ENCODE assay signal across 13 cellular contexts in genomic region chr3:188217011-188217463, GRCh38.
A peak's percentile ranks its signal among the peaks of the same experiment; 100 is the strongest.
DNase-seq lines count a peak whose midpoint lies in the region; ATAC-seq and TF ChIP-seq lines count a peak whose summit lies in the region.
"Had no signal": no experiment of that assay in that cellular context is flagged by ENCODE, and none has a peak within 500 bp of the region (broad histone marks: within the 10 kb centered on the region; RNA-seq: fewer than 3 reads in every experiment).

No MANE protein-coding gene starts in this region.

- H3K27ac Mint-ChIP-seq in Calu3 (ENCODE audit: unreplicated experiment) = peak overlapping the region; percentile 62
- H3K27ac Mint-ChIP-seq in stimulated activated naive CD8-positive, alpha-beta T cell treated with anti-CD3 and anti-CD28 coated beads, Interleukin-15, Interleukin-2, amounts not matched to agents 100 ng/mL and 50 ng/mL, for 24 hours = peak overlapping the region; percentile 3
- no peak overlapping the region for H3K27ac Mint-ChIP-seq in glutamatergic neuron (ENCODE audit: unreplicated experiment)

- WGBS in gastroesophageal sphincter (ENCODE audit: low coverage in 1 of 2), 2 donors = 44 to 58% methylated on average over 4 of the region's 4 CpGs

- TF ChIP-seq CTCF in Calu3 (IDR thresholded peaks at IDR 0.05; ENCODE audit: unreplicated experiment) (no peak), gastroesophageal sphincter (IDR thresholded peaks at IDR 0.05) (no peak), glutamatergic neuron (IDR thresholded peaks at IDR 0.05; ENCODE audit: partially characterized antibody, unreplicated experiment) (no peak), PC-9 (conservative IDR thresholded peaks at IDR 0.05) (no peak)

- intact Hi-C loops in Calu3 (cut with micrococcal nuclease; ENCODE audit: unreplicated experiment) (no loop called here), PC-9 (cut with micrococcal nuclease; ENCODE audit: unreplicated experiment) (no loop called here)

- CTCF ChIA-PET in Calu3 (lab: Charles Lee) = interaction anchor here (1.5 to 2.1 kb wide), 2 partner anchors 21 to 78 kb away, joined by 3 to 4 read pairs; no protein-coding TSS in a partner anchor
- CTCF ChIA-PET in PC-9 (lab: Charles Lee) = no interaction called here

- H3K9me3 Mint-ChIP-seq in Calu3 (ENCODE audit: low read depth, unreplicated experiment) = peaks cover 3% of the 10 kb centered on the region
- H3K9me3 Mint-ChIP-seq in stimulated activated naive CD8-positive, alpha-beta T cell treated with anti-CD3 and anti-CD28 coated beads, Interleukin-15, Interleukin-2, amounts not matched to agents 100 ng/mL and 50 ng/mL, for 24 hours = no peaks in the 10 kb centered on the region
- peaks cover 7% of the 10 kb centered on the region for H3K9me3 Mint-ChIP-seq in glutamatergic neuron (ENCODE audit: unreplicated experiment)

- H3F3A ChIP-seq in PC-9 (ENCODE audit: insufficient read depth, low read depth) = no peaks in the 10 kb centered on the region

- POLR2A ChIA-PET in PC-9 (lab: Charles Lee; ENCODE audit: unreplicated experiment) = no interaction called here

- H3K36me3 Mint-ChIP-seq in Calu3 (ENCODE audit: insufficient read depth, unreplicated experiment) = peaks cover 17% of the 10 kb centered on the region
- peaks cover 9% of the 10 kb centered on the region for H3K36me3 Mint-ChIP-seq in stimulated activated naive CD8-positive, alpha-beta T cell treated with anti-CD3 and anti-CD28 coated beads, Interleukin-15, Interleukin-2, amounts not matched to agents 100 ng/mL and 50 ng/mL, for 24 hours (ENCODE audit: low read depth)
- no peaks in the 10 kb centered on the region for H3K36me3 Mint-ChIP-seq in glutamatergic neuron (ENCODE audit: unreplicated experiment)

- H3K4me3 ChIP-seq in gastroesophageal sphincter (peak overlapping the region; percentile 51 to 86), PC-9 (no peak overlapping the region)

- TF ChIP-seq POLR2A in gastroesophageal sphincter (IDR thresholded peaks at IDR 0.05) = peak; percentile 3 to 4

- no peaks in the 10 kb centered on the region for H3K9me2 ChIP-seq in PC-9 (ENCODE audit: insufficient read depth)

- H3K4me3 Mint-ChIP-seq in Calu3 (ENCODE audit: low read depth, unreplicated experiment) (peak overlapping the region; percentile 4), glutamatergic neuron (ENCODE audit: unreplicated experiment) (no peak overlapping the region)
- no peak overlapping the region for H3K4me3 Mint-ChIP-seq in stimulated activated naive CD8-positive, alpha-beta T cell treated with anti-CD3 and anti-CD28 coated beads, Interleukin-15, Interleukin-2, amounts not matched to agents 100 ng/mL and 50 ng/mL, for 24 hours

- H2AFZ ChIP-seq in PC-9 = no peak overlapping the region

- no peaks in the 10 kb centered on the region for H3K27me3 Mint-ChIP-seq in Calu3 (ENCODE audit: unreplicated experiment)
- H3K27me3 Mint-ChIP-seq in stimulated activated naive CD8-positive, alpha-beta T cell treated with anti-CD3 and anti-CD28 coated beads, Interleukin-15, Interleukin-2, amounts not matched to agents 100 ng/mL and 50 ng/mL, for 24 hours = no peaks in the 10 kb centered on the region
- peaks cover 5% of the 10 kb centered on the region for H3K27me3 Mint-ChIP-seq in glutamatergic neuron (ENCODE audit: unreplicated experiment)

- no peak overlapping the region for H3K4me2 ChIP-seq in PC-9
- H3K4me2 ChIP-seq: KMS-11 had no signal

- H3K79me2 ChIP-seq in PC-9 (ENCODE audit: low read depth) = 0 out of 2 replicates have a peak, but pooled peaks cover 11% of the 10 kb centered on the region

- no peak for ATAC-seq in gastroesophageal sphincter
- ATAC-seq: PC-3 had no signal

- DNase-seq in Calu3 (peak; percentile 28), glutamatergic neuron (no peak), NCI-H1930 (lab: John Stamatoyannopoulos, UW) (no peak), PC-9 (no peak)
- DNase-seq: brain microvascular endothelial cell, NCI-H2171 treated with DMSO at 0.1 percent for 48 hours, PC-3, spleen had no signal

- H3K36me3 ChIP-seq in KOPT-K1 (ENCODE audit: insufficient read depth, low read length) (no peaks in the 10 kb centered on the region), gastroesophageal sphincter (peaks cover 0 to 9% of the 10 kb centered on the region in 2 donors), PC-9 (ENCODE audit: low read depth) (peaks cover 11% of the 10 kb centered on the region; the same call in 1 of the 2 replicates)
- H3K36me3 ChIP-seq: brain microvascular endothelial cell had no signal

- H3K4me1 Mint-ChIP-seq in Calu3 (ENCODE audit: low read depth, unreplicated experiment) (peaks cover 88% of the 10 kb centered on the region), glutamatergic neuron (ENCODE audit: low read depth, unreplicated experiment) (peaks cover 9% of the 10 kb centered on the region)
- peaks cover 32% of the 10 kb centered on the region for H3K4me1 Mint-ChIP-seq in stimulated activated naive CD8-positive, alpha-beta T cell treated with anti-CD3 and anti-CD28 coated beads, Interleukin-15, Interleukin-2, amounts not matched to agents 100 ng/mL and 50 ng/mL, for 24 hours (ENCODE audit: low read depth)

- H3K27me3 ChIP-seq in gastroesophageal sphincter (no peaks in the 10 kb centered on the region), PC-9 (ENCODE audit: insufficient read depth, low read depth) (no peaks in the 10 kb centered on the region)
- H3K27me3 ChIP-seq: brain microvascular endothelial cell, spleen had no signal

- BruUV-seq in Calu3 (replicated peaks; lab: Mats Ljungman, UMichigan) (no TSS peak), PC-9 (replicated peaks; lab: Mats Ljungman, UMichigan) (no TSS peak)

- TF ChIP-seq EP300 in gastroesophageal sphincter (IDR thresholded peaks at IDR 0.05) = no peak

- no peaks in the 10 kb centered on the region for H4K20me1 ChIP-seq in PC-9 (ENCODE audit: insufficient read depth)

- H3K9me3 ChIP-seq in KOPT-K1 (ENCODE audit: insufficient read depth, low read length, poor library complexity, severe bottlenecking) (no peaks in the 10 kb centered on the region), gastroesophageal sphincter (no peaks in the 10 kb centered on the region), PC-9 (ENCODE audit: insufficient read depth, low read depth) (no peaks in the 10 kb centered on the region)
- H3K9me3 ChIP-seq: spleen had no signal

- peak overlapping the region; percentile 25 for H3K27ac ChIP-seq in KOPT-K1 (ENCODE audit: low read depth, low read length, poor library complexity, severe bottlenecking)
- peak overlapping the region; percentile 87 to 100 (median 94) for H3K27ac ChIP-seq in gastroesophageal sphincter
- no peak overlapping the region for H3K27ac ChIP-seq in PC-9
- H3K27ac ChIP-seq: brain microvascular endothelial cell, epithelial cell of prostate, KMS-11 had no signal

- H3K4me1 ChIP-seq in gastroesophageal sphincter (peaks cover 8 to 62% (median 15%) of the 10 kb centered on the region in 3 donors), PC-9 (replicated peaks; ENCODE audit: insufficient read depth) (no peaks in the 10 kb centered on the region)
